ENCODE assay signal across 7 cellular contexts in genomic region chr21:6118336-6118735, GRCh38.
DNase-seq lines count a peak whose midpoint lies in the region; ATAC-seq and TF ChIP-seq lines count a peak whose summit lies in the region.
"Not testable (repeated sequence)": the region's sequence is repeated elsewhere in the genome, so short reads cannot be mapped to it uniquely, and the experiment has no call there.

No MANE protein-coding gene starts in this region.

- not testable (repeated sequence) for H3K4me2 ChIP-seq in HCT116 (ENCODE audit: low read length)

- not testable (repeated sequence) for BruUV-seq in HCT116 (replicated peaks; lab: Mats Ljungman, UMichigan)

- not testable (repeated sequence) for H3K9ac ChIP-seq in HCT116 (ENCODE audit: low read length)

- POLR2A ChIA-PET in HCT116 (lab: Charles Lee) = not testable (repeated sequence)

- not testable (repeated sequence) for DNase-seq in HCT116 (ENCODE audit: low read depth, low spot score)
- peak in 3 of 5 donors; percentile 1 to 16 (median 14) for DNase-seq in heart left ventricle
- DNase-seq in left lobe of liver (ENCODE audit: low spot score) = peak; percentile 28
- peak; percentile 14 for DNase-seq in mucosa of gallbladder (ENCODE audit: low spot score)
- peak; percentile 28 for DNase-seq in posterior vena cava (ENCODE audit: low spot score)
- DNase-seq in spleen = peak; percentile 51

- peak; percentile 55 for ATAC-seq in HCT116
- ATAC-seq in SK-N-SH treated with all-trans-retinoic acid at 6 μM for 48 hours = peak; percentile 30
- ATAC-seq in heart left ventricle = peak in 1 of 4 donors; percentile 12
- peak; percentile 30 for ATAC-seq in left lobe of liver

- H2AFZ ChIP-seq in HCT116 (ENCODE audit: low read depth, low read length, poor library complexity, severe bottlenecking) = not testable (repeated sequence)

- not testable (repeated sequence) for H3K36me3 ChIP-seq in HCT116 (ENCODE audit: control insufficient read depth in 1 of 2, insufficient read depth in 2 of 2, low read length in 2 of 2); heart left ventricle; spleen

- CTCF ChIA-PET in HCT116 (lab: Charles Lee) = not testable (repeated sequence)

- H3K9me3 ChIP-seq in HCT116 (ENCODE audit: control insufficient read depth in 1 of 2, insufficient read depth in 1 of 2, low read depth in 1 of 2, low read length in 2 of 2); heart left ventricle; spleen: not testable (repeated sequence)

- intact Hi-C loops in HCT116 (cut with micrococcal nuclease); heart left ventricle (cut with DNase I); posterior vena cava (cut with DNase I); spleen (cut with DNase I; ENCODE audit: low total_unique reads): not testable (repeated sequence)

- H3K9me2 ChIP-seq in HCT116 (ENCODE audit: insufficient read depth) = not testable (repeated sequence)

- not testable (repeated sequence) for H3K79me2 ChIP-seq in HCT116 (ENCODE audit: insufficient read depth, low read length)

- H3K27ac ChIP-seq in HCT116 (ENCODE audit: low read depth, low read length); heart left ventricle; spleen: not testable (repeated sequence)

- 82 to 86% methylated on average over 5 of the region's 18 CpGs; no CpG with 5 or more reads in 2 of the 4 donors for WGBS in heart left ventricle, 4 donors
- 88 to 91% (median 91%) methylated on average over 4 to 5 of the region's 18 CpGs; no CpG with 5 or more reads in 2 of the 5 donors for WGBS in spleen, 5 donors

- not testable (repeated sequence) for TF ChIP-seq RAD21 in HCT116 (IDR thresholded peaks at IDR 0.05; ENCODE audit: low read depth)

- H3K27me3 ChIP-seq in HCT116 (ENCODE audit: insufficient read depth, low read length); heart left ventricle; spleen (replicated peaks in 1 of 7): not testable (repeated sequence)

- TF ChIP-seq POLR2A in HCT116 (IDR thresholded peaks at IDR 0.05; ENCODE audit: borderline replicate concordance, extremely low read depth, insufficient read depth, insufficient read length); heart left ventricle (IDR thresholded peaks at IDR 0.05); spleen (IDR thresholded peaks at IDR 0.05): not testable (repeated sequence)

- H4K20me1 ChIP-seq in HCT116 (ENCODE audit: insufficient read depth) = not testable (repeated sequence)

- TF ChIP-seq CTCF in HCT116 (IDR thresholded peaks at IDR 0.05 in 2 of 3, conservative IDR thresholded peaks at IDR 0.05 in 1 of 3; ENCODE audit: borderline replicate concordance in 1 of 3, insufficient read depth in 1 of 3, low read depth in 2 of 3, low read length in 2 of 3); heart left ventricle (IDR thresholded peaks at IDR 0.05); spleen (IDR thresholded peaks at IDR 0.05 in 8 of 11, conservative IDR thresholded peaks at IDR 0.05 in 3 of 11): not testable (repeated sequence)

- H3K4me1 ChIP-seq in HCT116 (ENCODE audit: control insufficient read depth in 1 of 2, insufficient read depth in 2 of 2, low read length in 2 of 2); heart left ventricle; spleen: not testable (repeated sequence)

- H3K4me3 ChIP-seq in HCT116 (replicated peaks in 1 of 2; ENCODE audit: low read depth in 1 of 2, low read length in 2 of 2); heart left ventricle; spleen: not testable (repeated sequence)

- RAD21 ChIA-PET in HCT116 (lab: Charles Lee; ENCODE audit: low non-redundant PET in 1 of 2, low total read pairs in 2 of 2, uncharacterized antibody in 2 of 2, unreplicated experiment in 2 of 2) = not testable (repeated sequence)
